1 cellular context compared by ENCODE assay signal in the genomic region with DNA sequence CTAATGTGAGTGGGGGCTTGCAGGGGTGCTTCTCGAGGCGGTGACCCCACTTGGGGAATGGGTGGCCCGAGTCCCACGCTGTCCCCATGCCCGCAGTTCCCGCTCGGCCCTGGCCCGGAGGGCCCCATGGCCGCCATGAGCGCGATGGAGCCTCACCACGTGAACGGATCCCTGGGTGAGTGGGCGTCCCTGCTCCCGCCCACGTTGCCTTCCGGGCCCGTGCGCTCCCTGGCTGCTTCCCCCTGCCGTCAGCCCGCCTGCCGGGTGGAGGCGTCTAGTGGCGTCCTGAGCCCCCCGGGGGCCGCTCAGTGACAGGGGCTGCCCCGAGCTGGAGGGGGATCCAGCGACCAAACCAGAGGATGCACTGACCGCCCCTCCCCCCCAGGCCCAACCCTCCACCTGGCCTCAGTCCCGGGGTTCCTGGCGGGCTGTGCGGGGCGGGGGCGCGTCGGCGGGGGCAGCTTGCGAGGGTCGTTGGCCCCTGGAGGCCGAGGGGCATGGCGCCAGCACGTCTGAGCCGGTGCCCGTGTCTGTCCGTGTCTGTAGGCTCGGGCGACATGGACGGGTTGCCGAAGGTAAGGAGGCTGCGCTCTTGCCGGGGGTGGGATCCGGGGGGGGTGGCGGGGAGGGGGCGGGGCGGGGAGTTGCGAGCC.
TF ChIP-seq lines count a peak whose summit lies in the region.

No MANE protein-coding gene starts in this region.

TF ChIP-seq in K562, 482 proteins besides CTCF, POLR2A, EP300 and RAD21 (continued from another document and continues in another):
- TF ChIP-seq, protein P1, sequence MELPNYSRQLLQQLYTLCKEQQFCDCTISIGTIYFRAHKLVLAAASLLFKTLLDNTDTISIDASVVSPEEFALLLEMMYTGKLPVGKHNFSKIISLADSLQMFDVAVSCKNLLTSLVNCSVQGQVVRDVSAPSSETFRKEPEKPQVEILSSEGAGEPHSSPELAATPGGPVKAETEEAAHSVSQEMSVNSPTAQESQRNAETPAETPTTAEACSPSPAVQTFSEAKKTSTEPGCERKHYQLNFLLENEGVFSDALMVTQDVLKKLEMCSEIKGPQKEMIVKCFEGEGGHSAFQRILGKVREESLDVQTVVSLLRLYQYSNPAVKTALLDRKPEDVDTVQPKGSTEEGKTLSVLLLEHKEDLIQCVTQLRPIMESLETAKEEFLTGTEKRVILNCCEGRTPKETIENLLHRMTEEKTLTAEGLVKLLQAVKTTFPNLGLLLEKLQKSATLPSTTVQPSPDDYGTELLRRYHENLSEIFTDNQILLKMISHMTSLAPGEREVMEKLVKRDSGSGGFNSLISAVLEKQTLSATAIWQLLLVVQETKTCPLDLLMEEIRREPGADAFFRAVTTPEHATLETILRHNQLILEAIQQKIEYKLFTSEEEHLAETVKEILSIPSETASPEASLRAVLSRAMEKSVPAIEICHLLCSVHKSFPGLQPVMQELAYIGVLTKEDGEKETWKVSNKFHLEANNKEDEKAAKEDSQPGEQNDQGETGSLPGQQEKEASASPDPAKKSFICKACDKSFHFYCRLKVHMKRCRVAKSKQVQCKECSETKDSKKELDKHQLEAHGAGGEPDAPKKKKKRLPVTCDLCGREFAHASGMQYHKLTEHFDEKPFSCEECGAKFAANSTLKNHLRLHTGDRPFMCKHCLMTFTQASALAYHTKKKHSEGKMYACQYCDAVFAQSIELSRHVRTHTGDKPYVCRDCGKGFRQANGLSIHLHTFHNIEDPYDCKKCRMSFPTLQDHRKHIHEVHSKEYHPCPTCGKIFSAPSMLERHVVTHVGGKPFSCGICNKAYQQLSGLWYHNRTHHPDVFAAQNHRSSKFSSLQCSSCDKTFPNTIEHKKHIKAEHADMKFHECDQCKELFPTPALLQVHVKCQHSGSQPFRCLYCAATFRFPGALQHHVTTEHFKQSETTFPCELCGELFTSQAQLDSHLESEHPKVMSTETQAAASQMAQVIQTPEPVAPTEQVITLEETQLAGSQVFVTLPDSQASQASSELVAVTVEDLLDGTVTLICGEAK (IDR thresholded peaks at IDR 0.05), result 0 out of 2 replicates have a peak, but pooled peaks have one; percentile 31
- TF ChIP-seq, protein P1 (CRISPR knock-in tag; IDR thresholded peaks at IDR 0.05), result no peak
- TF ChIP-seq GATAD2A (IDR thresholded peaks at IDR 0.05) (peak; percentile 33; the same call in 1 of the 2 replicates), FOXM1 (IDR thresholded peaks at IDR 0.05; ENCODE audit: low read depth) (no peak), FOXM1 (CRISPR knock-in tag; IDR thresholded peaks at IDR 0.05; ENCODE audit: low read depth) (no peak), ATF7 (IDR thresholded peaks at IDR 0.05) (no peak; the same call in 1 of the 2 replicates), MCM3 (IDR thresholded peaks at IDR 0.05) (no peak), SMARCB1 (IDR thresholded peaks at IDR 0.05; ENCODE audit: insufficient read length, low read depth) (no peak), SRSF3 (IDR thresholded peaks at IDR 0.05; ENCODE audit: insufficient read depth, low read length) (no peak), ZNF696 (CRISPR knock-in tag; conservative IDR thresholded peaks at IDR 0.05) (no peak), SAFB2 (IDR thresholded peaks at IDR 0.05; ENCODE audit: borderline replicate concordance, low read depth, low read length, severe bottlenecking) (no peak), COPS2 (conservative IDR thresholded peaks at IDR 0.05) (no peak), POU5F1 (IDR thresholded peaks at IDR 0.05; ENCODE audit: borderline replicate concordance, low read depth, low read length, partially characterized antibody) (no peak), TEAD4 (IDR thresholded peaks at IDR 0.05; ENCODE audit: low read length) (peak; percentile 80), TEAD4 (CRISPR knock-in tag; IDR thresholded peaks at IDR 0.05; ENCODE audit: borderline replicate concordance) (no peak), ZBED1 (IDR thresholded peaks at IDR 0.05) (no peak), DLX4 (CRISPR knock-in tag; IDR thresholded peaks at IDR 0.05) (no peak), ZNF143 (CRISPR knock-in tag; IDR thresholded peaks at IDR 0.05) (no peak), RFX5 (IDR thresholded peaks at IDR 0.05; ENCODE audit: low read depth, low read length) (no peak), RBM22 (IDR thresholded peaks at IDR 0.05; ENCODE audit: low read depth, low read length, poor library complexity, severe bottlenecking) (peak; percentile 98), POLR2AphosphoS5 (IDR thresholded peaks at IDR 0.05; ENCODE audit: control insufficient read depth, insufficient read depth, low read depth, low read length) (no peak), PTBP1 (IDR thresholded peaks at IDR 0.05; ENCODE audit: low read depth, low read length) (no peak), HES1 (IDR thresholded peaks at IDR 0.05; ENCODE audit: low read depth) (no peak), ZNF445 (CRISPR knock-in tag; IDR thresholded peaks at IDR 0.05; ENCODE audit: low read depth) (no peak), ELK1 (CRISPR knock-in tag; IDR thresholded peaks at IDR 0.05) (no peak), SP2 (IDR thresholded peaks at IDR 0.05; ENCODE audit: extremely low read depth, low read depth, low read length, poor library complexity, severe bottlenecking) (no peak), WHSC1 (IDR thresholded peaks at IDR 0.05; ENCODE audit: low read length) (no peak), TEAD1 (CRISPR knock-in tag; IDR thresholded peaks at IDR 0.05) (0 out of 4 replicates have a peak, but pooled peaks of 1 of the 2 experiments have one; percentile 7), ZNF707 (CRISPR knock-in tag; conservative IDR thresholded peaks at IDR 0.05) (no peak), RBM39 (optimal IDR thresholded peaks at IDR 0.05; ENCODE audit: low read depth, low read length) (no peak), FIP1L1 (IDR thresholded peaks at IDR 0.05; ENCODE audit: low read depth, low read length, poor library complexity, severe bottlenecking) (peak; percentile 98), HMGXB4 (CRISPR knock-in tag; IDR thresholded peaks at IDR 0.05) (0 out of 2 replicates have a peak, but pooled peaks have one; percentile 65), ELF2 (CRISPR knock-in tag; IDR thresholded peaks at IDR 0.05) (no peak), SMAD1 (IDR thresholded peaks at IDR 0.05; ENCODE audit: low read depth, low read length, partially characterized antibody) (no peak), ZNF124 (CRISPR knock-in tag; IDR thresholded peaks at IDR 0.05) (0 out of 2 replicates have a peak, but pooled peaks have one; percentile 36), BRF2 (IDR thresholded peaks at IDR 0.05; ENCODE audit: borderline replicate concordance, insufficient read depth, insufficient read length) (no peak), ZNF12 (CRISPR knock-in tag; IDR thresholded peaks at IDR 0.05) (no peak), ZNF232 (CRISPR knock-in tag; IDR thresholded peaks at IDR 0.05) (no peak), GABPA (tag; conservative IDR thresholded peaks at IDR 0.05; ENCODE audit: low read depth) (0 out of 2 replicates have a peak, but pooled peaks have one; percentile 6), MYNN (IDR thresholded peaks at IDR 0.05) (peak; percentile 7; the same call in 1 of the 2 replicates), MYNN (CRISPR knock-in tag; IDR thresholded peaks at IDR 0.05) (no peak), ZNF165 (CRISPR knock-in tag; IDR thresholded peaks at IDR 0.05; ENCODE audit: borderline replicate concordance) (no peak), TAF15 (IDR thresholded peaks at IDR 0.05; ENCODE audit: low read depth, low read length) (no peak)
- TF ChIP-seq, protein P2, sequence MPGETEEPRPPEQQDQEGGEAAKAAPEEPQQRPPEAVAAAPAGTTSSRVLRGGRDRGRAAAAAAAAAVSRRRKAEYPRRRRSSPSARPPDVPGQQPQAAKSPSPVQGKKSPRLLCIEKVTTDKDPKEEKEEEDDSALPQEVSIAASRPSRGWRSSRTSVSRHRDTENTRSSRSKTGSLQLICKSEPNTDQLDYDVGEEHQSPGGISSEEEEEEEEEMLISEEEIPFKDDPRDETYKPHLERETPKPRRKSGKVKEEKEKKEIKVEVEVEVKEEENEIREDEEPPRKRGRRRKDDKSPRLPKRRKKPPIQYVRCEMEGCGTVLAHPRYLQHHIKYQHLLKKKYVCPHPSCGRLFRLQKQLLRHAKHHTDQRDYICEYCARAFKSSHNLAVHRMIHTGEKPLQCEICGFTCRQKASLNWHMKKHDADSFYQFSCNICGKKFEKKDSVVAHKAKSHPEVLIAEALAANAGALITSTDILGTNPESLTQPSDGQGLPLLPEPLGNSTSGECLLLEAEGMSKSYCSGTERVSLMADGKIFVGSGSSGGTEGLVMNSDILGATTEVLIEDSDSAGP (CRISPR knock-in tag; IDR thresholded peaks at IDR 0.05), result 0 out of 2 replicates have a peak, but pooled peaks have one; percentile 37
- TF ChIP-seq, protein P3, sequence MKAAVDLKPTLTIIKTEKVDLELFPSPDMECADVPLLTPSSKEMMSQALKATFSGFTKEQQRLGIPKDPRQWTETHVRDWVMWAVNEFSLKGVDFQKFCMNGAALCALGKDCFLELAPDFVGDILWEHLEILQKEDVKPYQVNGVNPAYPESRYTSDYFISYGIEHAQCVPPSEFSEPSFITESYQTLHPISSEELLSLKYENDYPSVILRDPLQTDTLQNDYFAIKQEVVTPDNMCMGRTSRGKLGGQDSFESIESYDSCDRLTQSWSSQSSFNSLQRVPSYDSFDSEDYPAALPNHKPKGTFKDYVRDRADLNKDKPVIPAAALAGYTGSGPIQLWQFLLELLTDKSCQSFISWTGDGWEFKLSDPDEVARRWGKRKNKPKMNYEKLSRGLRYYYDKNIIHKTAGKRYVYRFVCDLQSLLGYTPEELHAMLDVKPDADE (conservative IDR thresholded peaks at IDR 0.05; ENCODE audit: control insufficient read depth, low read depth, low read length), result no peak; the same call in 1 of the 2 replicates
